In the genomic region with DNA sequence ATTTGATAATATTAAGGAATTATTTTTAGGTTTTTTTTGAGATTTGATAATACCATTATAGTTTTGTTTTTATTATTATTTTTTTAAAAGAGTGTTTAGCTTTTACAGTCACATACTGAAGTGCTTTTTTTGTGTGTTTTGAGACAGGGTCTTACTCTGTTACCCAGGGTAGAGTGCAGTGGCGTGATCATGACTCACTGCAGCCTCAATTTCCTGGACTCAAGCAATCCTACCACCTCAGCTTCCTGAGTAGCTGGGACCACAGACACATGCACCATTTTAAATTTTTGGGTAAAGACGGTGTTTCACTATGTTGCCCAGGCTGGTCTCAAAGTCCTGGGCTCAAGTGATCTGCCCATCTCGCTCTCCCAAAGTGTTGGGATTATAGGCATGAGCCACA, we compare ENCODE assay signal across 12 cellular contexts.
A peak's percentile ranks its signal among the peaks of the same experiment; 100 is the strongest.
DNase-seq lines count a peak whose midpoint lies in the region; ATAC-seq and TF ChIP-seq lines count a peak whose summit lies in the region.
"Had no signal": no experiment of that assay in that cellular context is flagged by ENCODE, and none has a peak within 500 bp of the region (broad histone marks: within the 10 kb centered on the region; RNA-seq: fewer than 3 reads in every experiment).

No MANE protein-coding gene starts in this region.

- no peak overlapping the region for H3K27ac ChIP-seq in effector memory CD4-positive, alpha-beta T cell (ENCODE audit: insufficient read depth, low read length, poor library complexity, severe bottlenecking)
- H3K27ac ChIP-seq in prostate gland (no peak overlapping the region), left lung (no peak overlapping the region)
- H3K27ac ChIP-seq: adrenal gland, parathyroid adenoma had no signal

- no peaks in the 10 kb centered on the region for H3K9me3 ChIP-seq in effector memory CD4-positive, alpha-beta T cell (ENCODE audit: control insufficient read depth, low read length)
- no peaks in the 10 kb centered on the region for H3K9me3 ChIP-seq in prostate gland
- H3K9me3 ChIP-seq in left lung = no peaks in the 10 kb centered on the region
- H3K9me3 ChIP-seq: adrenal gland had no signal

- H3K4me1 ChIP-seq in effector memory CD4-positive, alpha-beta T cell (ENCODE audit: control insufficient read depth, insufficient read depth, low read length, poor library complexity, severe bottlenecking) = no peaks in the 10 kb centered on the region
- no peaks in the 10 kb centered on the region for H3K4me1 ChIP-seq in prostate gland (replicated peaks)
- peaks cover 0 to 13% of the 10 kb centered on the region in 2 donors for H3K4me1 ChIP-seq in left lung
- H3K4me1 ChIP-seq: adrenal gland had no signal

- H3K9me3 Mint-ChIP-seq in activated naive CD4-positive, alpha-beta T cell treated with anti-CD3 and anti-CD28 coated beads for 36 hours = peaks cover 2% of the 10 kb centered on the region
- peaks cover 12% of the 10 kb centered on the region for H3K9me3 Mint-ChIP-seq in activated CD4-positive, alpha-beta T cell treated with anti-CD3 and anti-CD28 coated beads, Interleukin-2, amount 10 ng/mL, durations not matched to agents 7 days and 5 days
- H3K9me3 Mint-ChIP-seq in stimulated activated naive CD8-positive, alpha-beta T cell treated with anti-CD3 and anti-CD28 coated beads, Interleukin-15, Interleukin-2, amounts not matched to agents 100 ng/mL and 50 ng/mL, for 24 hours = peaks cover 5% of the 10 kb centered on the region

- H3K36me3 Mint-ChIP-seq in activated naive CD4-positive, alpha-beta T cell treated with anti-CD3 and anti-CD28 coated beads for 36 hours (ENCODE audit: low read depth) = peaks cover 26% of the 10 kb centered on the region
- peaks cover 35% of the 10 kb centered on the region for H3K36me3 Mint-ChIP-seq in activated CD4-positive, alpha-beta T cell treated with anti-CD3 and anti-CD28 coated beads, Interleukin-2, amount 10 ng/mL, durations not matched to agents 7 days and 5 days (ENCODE audit: low read depth)
- H3K36me3 Mint-ChIP-seq in stimulated activated naive CD8-positive, alpha-beta T cell treated with anti-CD3 and anti-CD28 coated beads, Interleukin-15, Interleukin-2, amounts not matched to agents 100 ng/mL and 50 ng/mL, for 24 hours (ENCODE audit: low read depth) = peaks cover 53% of the 10 kb centered on the region

- intact Hi-C loops in activated naive CD4-positive, alpha-beta T cell treated with anti-CD3 and anti-CD28 coated beads for 36 hours (cut with micrococcal nuclease) = no loop called here
- intact Hi-C loops in prostate gland (cut with DNase I) = no loop called here
- intact Hi-C loops in left lung (cut with DNase I) = no loop called here

- DNase-seq in activated naive CD4-positive, alpha-beta T cell treated with anti-CD3 and anti-CD28 coated beads for 36 hours = peak; percentile 17
- DNase-seq in activated naive CD4-positive, alpha-beta T cell (lab: John Stamatoyannopoulos, UW) = no peak
- peak; percentile 28 for DNase-seq in activated CD4-positive, alpha-beta T cell treated with anti-CD3 and anti-CD28 coated beads, Interleukin-2, amount 10 ng/mL, durations not matched to agents 7 days and 5 days
- DNase-seq in effector memory CD4-positive, alpha-beta T cell = peak in 2 of 3 donors; percentile 1 to 14
- DNase-seq in prostate gland (ENCODE audit: low spot score) (no peak), OCI-M2 (lab: John Stamatoyannopoulos, UW; ENCODE audit: unreplicated experiment) (no peak), left lung (no peak)
- DNase-seq: adrenal gland, NCI-H226 had no signal

- CTCF ChIA-PET in activated naive CD4-positive, alpha-beta T cell treated with anti-CD3 and anti-CD28 coated beads for 36 hours (lab: Charles Lee) = interaction anchor here (1.0 kb wide), 1 partner anchor 43 kb away, joined by 3 read pairs; no protein-coding TSS in a partner anchor
- CTCF ChIA-PET in activated CD4-positive, alpha-beta T cell treated with anti-CD3 and anti-CD28 coated beads, Interleukin-2, amount 10 ng/mL, durations not matched to agents 7 days and 5 days (lab: Charles Lee) = interaction anchor here (0.6 to 1.2 kb wide), 4 partner anchors 9 to 20 kb away, joined by 3 to 7 read pairs (median 3); no protein-coding TSS in a partner anchor

- no peak overlapping the region for H3K27ac Mint-ChIP-seq in activated naive CD4-positive, alpha-beta T cell treated with anti-CD3 and anti-CD28 coated beads for 36 hours
- H3K27ac Mint-ChIP-seq in activated CD4-positive, alpha-beta T cell treated with anti-CD3 and anti-CD28 coated beads, Interleukin-2, amount 10 ng/mL, durations not matched to agents 7 days and 5 days = peak overlapping the region; percentile 87
- H3K27ac Mint-ChIP-seq in stimulated activated naive CD8-positive, alpha-beta T cell treated with anti-CD3 and anti-CD28 coated beads, Interleukin-15, Interleukin-2, amounts not matched to agents 100 ng/mL and 50 ng/mL, for 24 hours = peak overlapping the region; percentile 91

- TF ChIP-seq CTCF in prostate gland (IDR thresholded peaks at IDR 0.05) = no peak
- no peak for TF ChIP-seq CTCF in left lung (IDR thresholded peaks at IDR 0.05)

- H3K27me3 ChIP-seq in effector memory CD4-positive, alpha-beta T cell (replicated peaks; ENCODE audit: control insufficient read depth, insufficient read depth, low read length, poor library complexity, severe bottlenecking) = no peaks in the 10 kb centered on the region
- no peaks in the 10 kb centered on the region for H3K27me3 ChIP-seq in prostate gland (replicated peaks; ENCODE audit: insufficient read depth)
- H3K27me3 ChIP-seq in left lung = no peaks in the 10 kb centered on the region
- H3K27me3 ChIP-seq: adrenal gland had no signal

- ATAC-seq in left lung = no peak
- ATAC-seq: HepG2 had no signal

- POLR2A ChIA-PET in activated CD4-positive, alpha-beta T cell treated with anti-CD3 and anti-CD28 coated beads, Interleukin-2, amount 10 ng/mL, durations not matched to agents 7 days and 5 days (lab: Charles Lee) = no interaction called here

- no peak for TF ChIP-seq POLR2A in prostate gland (IDR thresholded peaks at IDR 0.05)

- peaks cover 12% of the 10 kb centered on the region for H3K4me1 Mint-ChIP-seq in activated naive CD4-positive, alpha-beta T cell treated with anti-CD3 and anti-CD28 coated beads for 36 hours (ENCODE audit: low read depth)
- H3K4me1 Mint-ChIP-seq in activated CD4-positive, alpha-beta T cell treated with anti-CD3 and anti-CD28 coated beads, Interleukin-2, amount 10 ng/mL, durations not matched to agents 7 days and 5 days = peaks cover 35% of the 10 kb centered on the region
- peaks cover 55% of the 10 kb centered on the region for H3K4me1 Mint-ChIP-seq in stimulated activated naive CD8-positive, alpha-beta T cell treated with anti-CD3 and anti-CD28 coated beads, Interleukin-15, Interleukin-2, amounts not matched to agents 100 ng/mL and 50 ng/mL, for 24 hours (ENCODE audit: low read depth)

- no peaks in the 10 kb centered on the region for H3K27me3 Mint-ChIP-seq in activated naive CD4-positive, alpha-beta T cell treated with anti-CD3 and anti-CD28 coated beads for 36 hours (ENCODE audit: low read depth)
- no peaks in the 10 kb centered on the region for H3K27me3 Mint-ChIP-seq in activated CD4-positive, alpha-beta T cell treated with anti-CD3 and anti-CD28 coated beads, Interleukin-2, amount 10 ng/mL, durations not matched to agents 7 days and 5 days
- H3K27me3 Mint-ChIP-seq in stimulated activated naive CD8-positive, alpha-beta T cell treated with anti-CD3 and anti-CD28 coated beads, Interleukin-15, Interleukin-2, amounts not matched to agents 100 ng/mL and 50 ng/mL, for 24 hours = no peaks in the 10 kb centered on the region

- no peaks in the 10 kb centered on the region for H3K36me3 ChIP-seq in effector memory CD4-positive, alpha-beta T cell (ENCODE audit: control insufficient read depth, insufficient read depth, low read length)
- H3K36me3 ChIP-seq in prostate gland (no peaks in the 10 kb centered on the region), left lung (peaks cover 0 to 3% of the 10 kb centered on the region in 2 donors)
- H3K36me3 ChIP-seq: adrenal gland had no signal

- no peak overlapping the region for H3K4me3 ChIP-seq in effector memory CD4-positive, alpha-beta T cell (ENCODE audit: insufficient read depth, low read depth, low read length, poor library complexity, severe bottlenecking)
- H3K4me3 ChIP-seq in prostate gland (no peak overlapping the region), left lung (no peak overlapping the region)
- H3K4me3 ChIP-seq: adrenal gland had no signal

- H3K4me3 Mint-ChIP-seq in activated naive CD4-positive, alpha-beta T cell treated with anti-CD3 and anti-CD28 coated beads for 36 hours = no peak overlapping the region
- no peak overlapping the region for H3K4me3 Mint-ChIP-seq in activated CD4-positive, alpha-beta T cell treated with anti-CD3 and anti-CD28 coated beads, Interleukin-2, amount 10 ng/mL, durations not matched to agents 7 days and 5 days
- H3K4me3 Mint-ChIP-seq in stimulated activated naive CD8-positive, alpha-beta T cell treated with anti-CD3 and anti-CD28 coated beads, Interleukin-15, Interleukin-2, amounts not matched to agents 100 ng/mL and 50 ng/mL, for 24 hours = peak overlapping the region; percentile 17

- 93% methylated on average over 3 of the region's 3 CpGs for WGBS in prostate gland

Comparison
In these comparisons a context has a peak if more than half of its experiments do, and no peak if none do; other contexts are left out.
1. DNase-seq: peak in activated naive CD4-positive, alpha-beta T cell treated with anti-CD3 and anti-CD28 coated beads for 36 hours (single experiment), activated CD4-positive, alpha-beta T cell treated with anti-CD3 and anti-CD28 coated beads, Interleukin-2, amount 10 ng/mL, durations not matched to agents 7 days and 5 days (single experiment) and effector memory CD4-positive, alpha-beta T cell (2 of 3); none in activated naive CD4-positive, alpha-beta T cell (0 of 4), prostate gland (single experiment), OCI-M2 (single experiment) and left lung (0 of 2).